1 cellular context compared by ENCODE assay signal in the genomic region with DNA sequence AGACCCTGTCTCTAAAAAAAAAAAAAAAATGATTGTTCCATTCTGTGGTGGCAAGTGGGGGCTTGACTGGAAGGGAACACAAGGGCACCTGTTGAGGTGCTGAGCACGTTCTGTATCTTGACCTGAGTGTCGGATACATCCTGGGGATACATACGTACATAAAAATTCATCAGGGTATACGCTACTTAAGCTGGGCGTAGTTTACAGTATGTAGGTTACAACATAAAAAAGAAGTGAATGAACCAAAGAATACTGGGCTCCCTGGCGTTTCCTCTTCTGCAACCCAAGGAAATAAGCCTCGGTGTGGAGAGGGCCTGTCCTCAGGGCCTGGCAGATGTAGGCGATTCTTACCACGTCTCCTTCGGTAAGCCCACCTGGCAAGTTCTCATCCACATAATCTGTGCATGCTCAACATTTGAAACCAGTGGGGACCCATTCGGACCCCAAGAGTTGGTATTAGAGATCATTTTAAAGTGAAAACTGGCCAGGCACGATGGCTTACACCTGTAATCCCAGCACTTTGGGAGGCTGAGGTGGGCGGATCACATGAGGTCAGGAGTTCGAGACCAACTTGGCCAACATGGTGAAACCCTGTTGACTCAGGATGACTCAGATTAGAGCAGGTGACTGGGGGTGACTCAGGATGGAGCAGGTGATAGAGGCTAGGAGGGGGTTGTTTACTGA.
TF ChIP-seq lines count a peak whose summit lies in the region.

No MANE protein-coding gene starts in this region.

TF ChIP-seq in SK-N-SH, 30 proteins besides CTCF, POLR2A, EP300 and RAD21 (continued from another document):
- TF ChIP-seq, protein P1, sequence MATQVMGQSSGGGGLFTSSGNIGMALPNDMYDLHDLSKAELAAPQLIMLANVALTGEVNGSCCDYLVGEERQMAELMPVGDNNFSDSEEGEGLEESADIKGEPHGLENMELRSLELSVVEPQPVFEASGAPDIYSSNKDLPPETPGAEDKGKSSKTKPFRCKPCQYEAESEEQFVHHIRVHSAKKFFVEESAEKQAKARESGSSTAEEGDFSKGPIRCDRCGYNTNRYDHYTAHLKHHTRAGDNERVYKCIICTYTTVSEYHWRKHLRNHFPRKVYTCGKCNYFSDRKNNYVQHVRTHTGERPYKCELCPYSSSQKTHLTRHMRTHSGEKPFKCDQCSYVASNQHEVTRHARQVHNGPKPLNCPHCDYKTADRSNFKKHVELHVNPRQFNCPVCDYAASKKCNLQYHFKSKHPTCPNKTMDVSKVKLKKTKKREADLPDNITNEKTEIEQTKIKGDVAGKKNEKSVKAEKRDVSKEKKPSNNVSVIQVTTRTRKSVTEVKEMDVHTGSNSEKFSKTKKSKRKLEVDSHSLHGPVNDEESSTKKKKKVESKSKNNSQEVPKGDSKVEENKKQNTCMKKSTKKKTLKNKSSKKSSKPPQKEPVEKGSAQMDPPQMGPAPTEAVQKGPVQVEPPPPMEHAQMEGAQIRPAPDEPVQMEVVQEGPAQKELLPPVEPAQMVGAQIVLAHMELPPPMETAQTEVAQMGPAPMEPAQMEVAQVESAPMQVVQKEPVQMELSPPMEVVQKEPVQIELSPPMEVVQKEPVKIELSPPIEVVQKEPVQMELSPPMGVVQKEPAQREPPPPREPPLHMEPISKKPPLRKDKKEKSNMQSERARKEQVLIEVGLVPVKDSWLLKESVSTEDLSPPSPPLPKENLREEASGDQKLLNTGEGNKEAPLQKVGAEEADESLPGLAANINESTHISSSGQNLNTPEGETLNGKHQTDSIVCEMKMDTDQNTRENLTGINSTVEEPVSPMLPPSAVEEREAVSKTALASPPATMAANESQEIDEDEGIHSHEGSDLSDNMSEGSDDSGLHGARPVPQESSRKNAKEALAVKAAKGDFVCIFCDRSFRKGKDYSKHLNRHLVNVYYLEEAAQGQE (IDR thresholded peaks at IDR 0.05; ENCODE audit: low read depth, low read length), result no peak
- no peak for TF ChIP-seq TAF1 (IDR thresholded peaks at IDR 0.05; ENCODE audit: borderline replicate concordance, low read depth, low read length)
TF ChIP-seq in SK-N-SH: peak in this region for 0.
